In the genomic region with DNA sequence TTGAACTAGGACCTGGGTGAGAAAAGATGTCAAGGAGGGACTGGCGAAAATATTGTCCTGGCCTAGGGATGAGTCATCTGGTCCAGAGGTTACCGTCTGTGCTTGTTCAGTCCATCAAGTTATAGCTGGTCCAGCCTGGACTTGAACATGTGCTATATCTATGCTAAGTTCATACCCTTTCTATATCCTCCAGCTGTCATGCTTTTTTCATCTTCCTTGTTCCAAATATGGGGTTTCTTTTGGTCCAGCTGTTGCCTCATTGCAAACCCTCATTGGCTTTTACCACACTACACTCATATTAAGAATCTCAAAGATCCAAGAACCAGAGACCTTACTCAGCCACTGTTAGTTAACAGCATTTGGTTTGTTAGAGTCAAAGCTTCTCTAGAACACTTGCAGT, we compare ENCODE assay signal across 8 cellular contexts.
"Had no signal": no experiment of that assay in that cellular context is flagged by ENCODE, and none has a peak within 500 bp of the region (broad histone marks: within the 10 kb centered on the region; RNA-seq: fewer than 3 reads in every experiment).

No MANE protein-coding gene starts in this region.

- DNase-seq: activated CD4-positive, alpha-beta T cell treated with anti-CD3 and anti-CD28 coated beads, Interleukin-2, amount 50 U/mL, for 1 hour; activated gamma-delta T cell treated with Interleukin-2 at 50 U/mL for 16 hours; activated T-cell treated with anti-CD3 and anti-CD28 coated beads, Interleukin-2, amount 50 U/mL, for 1 hour; cortex of kidney; effector CD8-positive, alpha-beta T cell; left ventricle myocardium inferior; mesendoderm; stimulated activated CD4-positive, alpha-beta T cell treated with anti-CD3 and anti-CD28 coated beads, Interleukin-4, amount 100 ng/mL, for 4 hours had no signal
